Comparison of ENCODE assay signal across 8 cellular contexts in the genomic region with DNA sequence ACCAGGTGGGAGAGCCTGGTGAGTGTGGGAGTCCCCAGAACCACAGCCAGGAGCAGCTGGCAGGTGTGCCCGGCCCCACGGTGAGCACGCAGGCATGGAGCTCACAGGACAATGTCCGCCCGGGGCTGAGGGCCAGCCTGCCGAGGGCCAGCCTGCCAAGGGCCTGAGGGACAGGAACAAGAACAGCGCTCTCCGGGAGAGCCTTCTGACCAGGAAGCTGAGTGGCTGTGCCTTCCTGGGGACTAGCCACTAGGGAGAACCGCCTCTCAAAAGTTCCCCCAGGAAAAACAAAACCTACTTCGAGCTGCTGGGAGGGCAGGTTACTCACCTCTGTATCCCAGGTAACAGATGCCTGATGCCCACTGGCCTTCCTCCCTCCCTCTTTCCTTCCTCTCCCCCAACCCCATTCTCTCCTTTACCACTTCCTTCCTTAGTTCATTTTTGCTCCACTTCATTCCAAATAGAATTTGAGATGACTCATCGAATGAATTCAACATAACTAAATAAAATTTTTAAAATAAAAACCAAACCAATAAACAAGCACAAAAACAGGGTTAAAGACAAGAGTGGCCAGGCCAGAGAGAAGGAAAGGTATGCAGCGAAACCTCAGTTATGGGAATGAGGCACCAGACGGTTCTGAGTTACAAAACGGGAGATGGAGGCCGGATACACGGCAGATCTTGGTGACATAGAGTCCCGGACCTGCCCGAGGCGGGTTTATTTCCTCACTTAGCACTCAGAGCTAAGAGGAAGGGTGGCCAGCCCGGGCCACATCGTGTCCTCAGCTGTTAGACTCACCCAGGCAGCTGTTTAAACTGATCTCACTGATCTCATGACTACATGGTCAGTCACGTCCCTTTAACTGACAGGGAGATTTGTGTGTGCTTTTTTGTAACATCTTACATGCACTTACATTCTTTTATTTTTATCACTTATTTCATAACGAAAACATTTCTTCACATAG.
A peak's percentile ranks its signal among the peaks of the same experiment; 100 is the strongest.
DNase-seq lines count a peak whose midpoint lies in the region; ATAC-seq lines count a peak whose summit lies in the region.

No MANE protein-coding gene starts in this region.

- DNase-seq in Ammon's horn (ENCODE audit: low spot score), result peak; percentile 55
- DNase-seq in NCI-H774 (lab: John Stamatoyannopoulos, UW), result peak; percentile 63
- peak; percentile 63 for DNase-seq in epidermal melanocyte (ENCODE audit: insufficient read length, low spot score)
- peak; percentile 100 for DNase-seq in myocyte (ENCODE audit: low read depth)
- DNase-seq in SW 1271 (lab: John Stamatoyannopoulos, UW), result no peak
- DNase-seq in NCI-H82 (lab: John Stamatoyannopoulos, UW), result no peak

- ATAC-seq in HG03095 (IDR thresholded peaks at IDR 0.05; ENCODE audit: unreplicated experiment) (no peak), HG02588 (IDR thresholded peaks at IDR 0.05; ENCODE audit: unreplicated experiment) (no peak)

Comparison
In these comparisons a context has a peak if more than half of its experiments do, and no peak if none do; other contexts are left out.
1. DNase-seq: peak in Ammon's horn (single experiment), NCI-H774 (single experiment), epidermal melanocyte (single experiment) and myocyte (single experiment); none in SW 1271 (0 of 2) and NCI-H82 (single experiment).